1 cellular context compared by ENCODE assay signal in genomic region chr1:32500387-32501209, GRCh38.
TF ChIP-seq lines count a peak whose summit lies in the region.

No MANE protein-coding gene starts in this region.

TF ChIP-seq in GM12878, 131 proteins besides CTCF, POLR2A, EP300 and RAD21 (continued from another document):
- TF ChIP-seq CBFB (IDR thresholded peaks at IDR 0.05; ENCODE audit: low read depth) (no peak), PRDM15 (CRISPR knock-in tag; IDR thresholded peaks at IDR 0.05) (no peak), CBX5 (IDR thresholded peaks at IDR 0.05; ENCODE audit: low read depth) (no peak), SMARCA5 (IDR thresholded peaks at IDR 0.05) (peak; percentile 76; the same call in 1 of the 2 replicates), IKZF1 (conservative IDR thresholded peaks at IDR 0.05) (peak; percentile 97), ZNF217 (IDR thresholded peaks at IDR 0.05) (peak; percentile 74; the same call in 1 of the 2 replicates), ZNF24 (IDR thresholded peaks at IDR 0.05) (no peak), CREB1 (IDR thresholded peaks at IDR 0.05; ENCODE audit: low read depth) (no peak), ZZZ3 (IDR thresholded peaks at IDR 0.05; ENCODE audit: control insufficient read depth, insufficient read length, low read depth) (no peak), SKIL (IDR thresholded peaks at IDR 0.05; ENCODE audit: low read depth, poor library complexity, severe bottlenecking) (no peak), NR2F1 (conservative IDR thresholded peaks at IDR 0.05) (peak; percentile 40; the same call in 1 of the 2 replicates), BRCA1 (IDR thresholded peaks at IDR 0.05; ENCODE audit: low read depth, low read length) (no peak), BHLHE40 (IDR thresholded peaks at IDR 0.05; ENCODE audit: borderline replicate concordance in 1 of 2, low read depth in 2 of 2, low read length in 1 of 2) (0 out of 4 replicates have a peak, but pooled peaks of 1 of the 2 experiments have one; percentile 31), MEF2A (IDR thresholded peaks at IDR 0.05; ENCODE audit: insufficient read depth, low read depth, low read length) (no peak), HSF1 (IDR thresholded peaks at IDR 0.05; ENCODE audit: low read depth, low read length) (no peak), EZH2 (IDR thresholded peaks at IDR 0.05; ENCODE audit: borderline replicate concordance, control insufficient read depth, low read depth, low read length) (no peak), ASH2L (IDR thresholded peaks at IDR 0.05; ENCODE audit: borderline replicate concordance, low read depth) (no peak), ESRRA (IDR thresholded peaks at IDR 0.05; ENCODE audit: low read length) (no peak), BCL11A (IDR thresholded peaks at IDR 0.05; ENCODE audit: low read depth, low read length) (no peak), BCLAF1 (IDR thresholded peaks at IDR 0.05) (no peak), HDAC2 (IDR thresholded peaks at IDR 0.05) (no peak), HDAC6 (IDR thresholded peaks at IDR 0.05; ENCODE audit: unreplicated experiment) (peak; percentile 79), GATAD2B (conservative IDR thresholded peaks at IDR 0.05; ENCODE audit: low read depth) (peak; percentile 83), LARP7 (IDR thresholded peaks at IDR 0.05) (peak; percentile 68; the same call in 1 of the 2 replicates), ZBTB4 (CRISPR knock-in tag; IDR thresholded peaks at IDR 0.05) (no peak), RFX5 (IDR thresholded peaks at IDR 0.05; ENCODE audit: low read depth, low read length) (no peak), SIN3A (IDR thresholded peaks at IDR 0.05; ENCODE audit: low read depth, low read length) (no peak), YY1 (IDR thresholded peaks at IDR 0.05; ENCODE audit: low read depth, low read length) (peak; percentile 88), YBX1 (IDR thresholded peaks at IDR 0.05) (no peak), FOS (IDR thresholded peaks at IDR 0.05; ENCODE audit: borderline replicate concordance, extremely low read depth, insufficient read length) (no peak), BACH1 (IDR thresholded peaks at IDR 0.05; ENCODE audit: borderline replicate concordance) (peak; percentile 38; the same call in 1 of the 2 replicates), RELA (IDR thresholded peaks at IDR 0.05; ENCODE audit: borderline replicate concordance, partially characterized antibody) (no peak), SP1 (IDR thresholded peaks at IDR 0.05; ENCODE audit: low read depth, low read length) (no peak), SRF (IDR thresholded peaks at IDR 0.05; ENCODE audit: low read depth in 2 of 2, low read length in 2 of 2) (no peak), ZSCAN29 (IDR thresholded peaks at IDR 0.05) (no peak), GABPA (IDR thresholded peaks at IDR 0.05; ENCODE audit: low read depth) (no peak), WRNIP1 (IDR thresholded peaks at IDR 0.05; ENCODE audit: borderline replicate concordance, low read depth, low read length) (no peak), CHD2 (IDR thresholded peaks at IDR 0.05; ENCODE audit: borderline replicate concordance, low read depth, low read length) (no peak), NR2C2 (IDR thresholded peaks at IDR 0.05; ENCODE audit: borderline replicate concordance, control insufficient read depth, insufficient read length, low read depth) (no peak), HDGF (IDR thresholded peaks at IDR 0.05) (no peak), EGR1 (IDR thresholded peaks at IDR 0.05; ENCODE audit: borderline replicate concordance in 1 of 2, low read depth in 2 of 2, low read length in 2 of 2) (peak in 1 of 2 experiments; percentile 46; a peak in 1 of 3 replicates)
